8 cellular contexts compared by ENCODE assay signal in genomic region chr14:89955418-89956293, GRCh38. TPM values are rescaled to one million over a fixed set of nuclear protein-coding genes. Genes with fewer than 3 reads are reported as not detected.
DNase-seq lines count a peak whose midpoint lies in the region; ATAC-seq and TF ChIP-seq lines count a peak whose summit lies in the region.

TDP1 (plus strand) TSS chr14:89955927; CDS start chr14:89963115, 7,188 bp downstream.

- peak within 1 kb of the TSS; percentile 73 for H2AFZ ChIP-seq in trophoblast cell (ENCODE audit: insufficient read depth, low read length, poor library complexity)

- H2BK5ac ChIP-seq in trophoblast cell (ENCODE audit: low read depth, low read length, poor library complexity): peak within 1 kb of the TSS; percentile 80

- no peak within 1 kb of the TSS for H2AK5ac ChIP-seq in trophoblast cell (ENCODE audit: low read length)

- peaks cover 3% of the 10 kb centered on the region for H3K9me3 ChIP-seq in trophoblast cell (ENCODE audit: insufficient read depth, low read depth, low read length)
- H3K9me3 ChIP-seq in transverse colon: no peaks in the 10 kb centered on the region

- H4K12ac ChIP-seq in trophoblast cell (ENCODE audit: low read depth, low read length): peak within 1 kb of the TSS; percentile 72

- peaks cover 7 to 9% of the 10 kb centered on the region in 2 experiments for H3K36me3 ChIP-seq in trophoblast cell (ENCODE audit: control insufficient read depth in 1 of 2, insufficient read depth in 2 of 2, low read length in 2 of 2)
- no peaks in the 10 kb centered on the region for H3K36me3 ChIP-seq in transverse colon

- no peak for TF ChIP-seq EP300 in transverse colon (IDR thresholded peaks at IDR 0.05; ENCODE audit: low read depth)

- in situ Hi-C loops in transverse colon (cut with MboI; ENCODE audit: low pct_ligation_motif_present in 1 of 4, low pct_unique_long_range_greater_than_20kb in 1 of 4, low sequenced_read_pairs in 3 of 4): loop anchor here in 1 of 4 donors (25.0 kb wide), 1 partner anchor 282 kb away; no protein-coding TSS in a partner anchor

- H3K27ac Mint-ChIP-seq in activated naive CD8-positive, alpha-beta T cell treated with anti-CD3 and anti-CD28 coated beads, Interleukin-2, amount 50 U/mL, for 24 hours: peak within 1 kb of the TSS; percentile 97

- intact Hi-C loops in Right ventricle myocardium superior (cut with DNase I) (no loop called here), transverse colon (cut with DNase I; ENCODE audit: low total_unique reads) (no loop called here)

- H3K79me1 ChIP-seq in trophoblast cell (ENCODE audit: low read length): peaks cover 13% of the 10 kb centered on the region

- ATAC-seq in HG02759 (IDR thresholded peaks at IDR 0.05; ENCODE audit: unreplicated experiment): peak; percentile 71
- peak; percentile 44 for ATAC-seq in activated naive CD8-positive, alpha-beta T cell treated with anti-CD3 and anti-CD28 coated beads, Interleukin-2, amount 50 U/mL, for 24 hours
- ATAC-seq in Right ventricle myocardium superior (ENCODE audit: poor library complexity): peak; percentile 95

- peak within 1 kb of the TSS; percentile 86 for H3K14ac ChIP-seq in trophoblast cell (ENCODE audit: low read length)

- TF ChIP-seq POLR2A in transverse colon (IDR thresholded peaks at IDR 0.05): peak; percentile 93

- H2BK12ac ChIP-seq in trophoblast cell (ENCODE audit: low read length): no peak within 1 kb of the TSS

- TF ChIP-seq CTCF in GM12865 (IDR thresholded peaks at IDR 0.05; ENCODE audit: insufficient read depth, low read depth, low read length, missing control alignments) (peak; percentile 12), transverse colon (IDR thresholded peaks at IDR 0.05) (peak in 2 of 5 experiments; percentile 4 to 20)

- H3K27me3 ChIP-seq in trophoblast cell (ENCODE audit: insufficient read depth, low read length) (no peaks in the 10 kb centered on the region), transverse colon (no peaks in the 10 kb centered on the region)

- H3K4ac ChIP-seq in trophoblast cell (ENCODE audit: low read depth, low read length): peak within 1 kb of the TSS; percentile 66

- H3K36me3 Mint-ChIP-seq in activated naive CD8-positive, alpha-beta T cell treated with anti-CD3 and anti-CD28 coated beads, Interleukin-2, amount 50 U/mL, for 24 hours (ENCODE audit: low read depth): peaks cover 38% of the 10 kb centered on the region

- H3K4me1 ChIP-seq in trophoblast cell (ENCODE audit: control insufficient read depth in 1 of 2, insufficient read depth in 2 of 2, low read length in 2 of 2): peaks cover 3 to 4% of the 10 kb centered on the region in 2 experiments
- peaks cover 4 to 24% (median 19%) of the 10 kb centered on the region in 4 donors for H3K4me1 ChIP-seq in transverse colon

- H3K79me2 ChIP-seq in trophoblast cell (ENCODE audit: control insufficient read depth, insufficient read depth, low read length, poor library complexity): peaks cover 11% of the 10 kb centered on the region

- H3K23ac ChIP-seq in trophoblast cell (ENCODE audit: low read length): no peak within 1 kb of the TSS

- H2BK120ac ChIP-seq in trophoblast cell (ENCODE audit: insufficient read depth, low read length, poor library complexity): peak within 1 kb of the TSS; percentile 67

- peaks cover 52% of the 10 kb centered on the region for H3K4me1 Mint-ChIP-seq in activated naive CD8-positive, alpha-beta T cell treated with anti-CD3 and anti-CD28 coated beads, Interleukin-2, amount 50 U/mL, for 24 hours

- H3K4me3 Mint-ChIP-seq in activated naive CD8-positive, alpha-beta T cell treated with anti-CD3 and anti-CD28 coated beads, Interleukin-2, amount 50 U/mL, for 24 hours: peak within 1 kb of the TSS; percentile 97

- peak within 1 kb of the TSS; percentile 83 for H3K18ac ChIP-seq in trophoblast cell (ENCODE audit: low read length)

- peak within 1 kb of the TSS; percentile 93 for H3K4me2 ChIP-seq in trophoblast cell (ENCODE audit: low read length)

- H3K4me3 ChIP-seq in GM12865 (ENCODE audit: low read depth, low read length): peak within 1 kb of the TSS; percentile 88
- H3K4me3 ChIP-seq in trophoblast cell (ENCODE audit: low read depth, low read length): peak within 1 kb of the TSS; percentile 96
- H3K4me3 ChIP-seq in transverse colon: peak within 1 kb of the TSS; percentile 56 to 87 (median 75)

- H3K27ac ChIP-seq in trophoblast cell (ENCODE audit: low read depth, low read length) (peak within 1 kb of the TSS; percentile 59), transverse colon (peak within 1 kb of the TSS; percentile 86 to 98 (median 96))

- peaks cover 3% of the 10 kb centered on the region for H3K9me3 Mint-ChIP-seq in activated naive CD8-positive, alpha-beta T cell treated with anti-CD3 and anti-CD28 coated beads, Interleukin-2, amount 50 U/mL, for 24 hours

- H3K27me3 Mint-ChIP-seq in activated naive CD8-positive, alpha-beta T cell treated with anti-CD3 and anti-CD28 coated beads, Interleukin-2, amount 50 U/mL, for 24 hours: peaks cover 2% of the 10 kb centered on the region

- DNase-seq in GM12865 (ENCODE audit: low read depth): peak; percentile 98
- peak; percentile 99 for DNase-seq in NCI-H1417 (lab: John Stamatoyannopoulos, UW)
- DNase-seq in SW 1271 (lab: John Stamatoyannopoulos, UW): peak; percentile 73 to 94
- peak; percentile 98 for DNase-seq in activated naive CD8-positive, alpha-beta T cell treated with anti-CD3 and anti-CD28 coated beads, Interleukin-2, amount 50 U/mL, for 24 hours
- peak; percentile 97 for DNase-seq in Right ventricle myocardium superior
- DNase-seq in trophoblast cell: peak; percentile 98 to 99
- DNase-seq in transverse colon: peak; percentile 98

- peak within 1 kb of the TSS; percentile 88 for H3K9ac ChIP-seq in trophoblast cell (ENCODE audit: low read length)

- peak within 1 kb of the TSS; percentile 79 for H4K91ac ChIP-seq in trophoblast cell (ENCODE audit: low read depth, low read length)

- H4K8ac ChIP-seq in trophoblast cell (ENCODE audit: low read depth, low read length): peak within 1 kb of the TSS; percentile 87

- WGBS in trophoblast cell (ENCODE audit: extremely low coverage, insufficient coverage, insufficient read length): no CpG with 5 or more reads among the region's 72 CpGs
- 0 to 1% methylated on average over 3 to 48 of the region's 72 CpGs for WGBS in transverse colon (ENCODE audit: low coverage in 1 of 2), 2 donors

RNA-seq across cellular contexts. Expression of gene TDP1, which starts in this region (rescaled TPM):
- total RNA-seq in Right ventricle myocardium superior (2.8 TPM), transverse colon (10 to 100 TPM in 3 of 4 donors, under 1 TPM in 1; 0.75 to 28.3 (median 14.5) TPM)
- 26.2 and 28.5 TPM in 2 replicates for polyA plus RNA-seq in trophoblast cell (2013)

Comparison
In these comparisons a context has a peak if more than half of its experiments do, and no peak if none do; other contexts are left out.
1. Peak in every context shown above with its lines: DNase-seq, ATAC-seq, H3K4me3 ChIP-seq and H3K27ac ChIP-seq.
2. ATAC-seq: peak in every context shown above with its lines; median percentile 95 in Right ventricle myocardium superior; 71 in HG02759; 44 in activated naive CD8-positive, alpha-beta T cell treated with anti-CD3 and anti-CD28 coated beads, Interleukin-2, amount 50 U/mL, for 24 hours.